ENCODE assay signal across 12 cellular contexts in genomic region chr13:21014666-21015170, GRCh38. TPM values are rescaled to one million over a fixed set of nuclear protein-coding genes. Genes with fewer than 3 reads are reported as not detected.
DNase-seq lines count a peak whose midpoint lies in the region; ATAC-seq, FAIRE-seq and TF ChIP-seq lines count a peak whose summit lies in the region.
"Had no signal": no experiment of that assay in that cellular context is flagged by ENCODE, and none has a peak within 500 bp of the region (broad histone marks: within the 10 kb centered on the region; RNA-seq: fewer than 3 reads in every experiment).

No MANE protein-coding gene starts in this region.

- H3K9me3 ChIP-seq in astrocyte (ENCODE audit: insufficient read depth, low read depth, low read length) = no peaks in the 10 kb centered on the region
- H3K9me3 ChIP-seq in kidney (ENCODE audit: control insufficient read depth in 1 of 2, low read length in 2 of 2) = no peaks in the 10 kb centered on the region
- no peaks in the 10 kb centered on the region for H3K9me3 ChIP-seq in smooth muscle cell (replicated peaks; ENCODE audit: low read depth)

- H3K27ac ChIP-seq in astrocyte (ENCODE audit: low read depth, low read length) = peak overlapping the region; percentile 90
- H3K27ac ChIP-seq in kidney (ENCODE audit: low read depth in 2 of 2, low read length in 2 of 2) = peak overlapping the region; percentile 70 to 82
- H3K27ac ChIP-seq in smooth muscle cell (ENCODE audit: low read depth) = peak overlapping the region; percentile 93

- H3K27me3 ChIP-seq in astrocyte (ENCODE audit: insufficient read depth, low read length) = no peaks in the 10 kb centered on the region
- no peaks in the 10 kb centered on the region for H3K27me3 ChIP-seq in smooth muscle cell (ENCODE audit: low read depth)

- no peak overlapping the region for H2AFZ ChIP-seq in astrocyte (ENCODE audit: low read depth, low read length)
- H2AFZ ChIP-seq in smooth muscle cell (ENCODE audit: low read depth) = no peak overlapping the region

- ATAC-seq in HG02970 (IDR thresholded peaks at IDR 0.05; ENCODE audit: low FRiP score, unreplicated experiment) = no peak
- no peak for ATAC-seq in GM18868 (IDR thresholded peaks at IDR 0.05; ENCODE audit: unreplicated experiment)
- ATAC-seq: left colon had no signal

- H3F3A ChIP-seq in smooth muscle cell (ENCODE audit: low read depth) = peaks cover 9% of the 10 kb centered on the region

- intact Hi-C loops in kidney (cut with DNase I) = no loop called here
- intact Hi-C loops in activated T-helper 1 cell treated with anti-CD3 and anti-CD28 coated beads, Interleukin-12 subunit alpha, Interleukin-12 subunit beta, Interleukin-2, Interleukin-4 antibody, amounts not matched to agents 30 ng/mL and 10 ng/mL and 1 ng/mL, durations not matched to agents 14 hours and 24 hours and 36 hours (cut with micrococcal nuclease) = loop anchor here (10.0 kb wide), 2 partner anchors 460 to 590 kb away; partner anchors contain the start of gene MICU2

- H3K9ac ChIP-seq in astrocyte (ENCODE audit: low read length) (peak overlapping the region; percentile 74), kidney (ENCODE audit: low read length in 2 of 2) (peak overlapping the region in 1 of 2 donors; percentile 2), smooth muscle cell (ENCODE audit: low read depth) (peak overlapping the region; percentile 69)

- H3K9me3 Mint-ChIP-seq in astrocyte (ENCODE audit: unreplicated experiment) = peaks cover 2% of the 10 kb centered on the region
- H3K9me3 Mint-ChIP-seq in activated T-helper 1 cell treated with anti-CD3 and anti-CD28 coated beads, Interleukin-12 subunit alpha, Interleukin-12 subunit beta, Interleukin-2, Interleukin-4 antibody, amounts not matched to agents 30 ng/mL and 10 ng/mL and 1 ng/mL, durations not matched to agents 14 hours and 24 hours and 36 hours = peaks cover 11% of the 10 kb centered on the region
- H3K9me3 Mint-ChIP-seq: activated T-helper 2 cell treated with anti-CD3 and anti-CD28 coated beads, Interferon-gamma antibody, Interleukin-2, Interleukin-4, amounts not matched to agents 10 μg/mL and 5 μg/mL and 100 μg/mL, durations not matched to agents 14 hours and 24 hours and 36 hours; stimulated activated naive CD8-positive, alpha-beta T cell treated with anti-CD3 and anti-CD28 coated beads, Interleukin-15, Interleukin-2, amounts not matched to agents 100 ng/mL and 50 ng/mL, for 24 hours had no signal

- H4K20me1 ChIP-seq in astrocyte (ENCODE audit: insufficient read depth, low read length) (peaks cover 69% of the 10 kb centered on the region), smooth muscle cell (ENCODE audit: low read depth) (peaks cover 99% of the 10 kb centered on the region)

- H3K4me3 ChIP-seq in astrocyte (ENCODE audit: insufficient read depth, low read depth, low read length) = peak overlapping the region; percentile 25
- H3K4me3 ChIP-seq in kidney (ENCODE audit: low read length in 2 of 2) = no peak overlapping the region
- no peak overlapping the region for H3K4me3 ChIP-seq in smooth muscle cell

- H3K4me1 ChIP-seq in astrocyte (ENCODE audit: insufficient read depth, low read length) (peaks cover 64% of the 10 kb centered on the region), kidney (ENCODE audit: control insufficient read depth in 1 of 2, insufficient read depth in 1 of 2, low read depth in 1 of 2, low read length in 2 of 2) (peaks cover 42 to 60% of the 10 kb centered on the region in 2 donors), smooth muscle cell (ENCODE audit: low read depth) (peaks cover 15% of the 10 kb centered on the region)

- H3K4me1 Mint-ChIP-seq in astrocyte (ENCODE audit: low read depth, unreplicated experiment) = peaks cover 61% of the 10 kb centered on the region
- H3K4me1 Mint-ChIP-seq in activated T-helper 1 cell treated with anti-CD3 and anti-CD28 coated beads, Interleukin-12 subunit alpha, Interleukin-12 subunit beta, Interleukin-2, Interleukin-4 antibody, amounts not matched to agents 30 ng/mL and 10 ng/mL and 1 ng/mL, durations not matched to agents 14 hours and 24 hours and 36 hours (ENCODE audit: low read depth) = peaks cover 35% of the 10 kb centered on the region

- peak overlapping the region; percentile 79 for H3K27ac Mint-ChIP-seq in astrocyte (ENCODE audit: unreplicated experiment)
- no peak overlapping the region for H3K27ac Mint-ChIP-seq in activated T-helper 1 cell treated with anti-CD3 and anti-CD28 coated beads, Interleukin-12 subunit alpha, Interleukin-12 subunit beta, Interleukin-2, Interleukin-4 antibody, amounts not matched to agents 30 ng/mL and 10 ng/mL and 1 ng/mL, durations not matched to agents 14 hours and 24 hours and 36 hours
- H3K27ac Mint-ChIP-seq: activated T-helper 2 cell treated with anti-CD3 and anti-CD28 coated beads, Interferon-gamma antibody, Interleukin-2, Interleukin-4, amounts not matched to agents 10 μg/mL and 5 μg/mL and 100 μg/mL, durations not matched to agents 14 hours and 24 hours and 36 hours; stimulated activated naive CD8-positive, alpha-beta T cell treated with anti-CD3 and anti-CD28 coated beads, Interleukin-15, Interleukin-2, amounts not matched to agents 100 ng/mL and 50 ng/mL, for 24 hours had no signal

- no peak for TF ChIP-seq CTCF in astrocyte (IDR thresholded peaks at IDR 0.05; ENCODE audit: insufficient read depth, low read depth, low read length)
- TF ChIP-seq CTCF in kidney (IDR thresholded peaks at IDR 0.05; ENCODE audit: borderline replicate concordance, extremely low read depth, insufficient read depth) = no peak
- TF ChIP-seq CTCF in smooth muscle cell (IDR thresholded peaks at IDR 0.05; ENCODE audit: borderline replicate concordance, insufficient read depth, poor library complexity, severe bottlenecking) = no peak

- peaks cover 9% of the 10 kb centered on the region for H3K36me3 Mint-ChIP-seq in astrocyte (ENCODE audit: low read depth, unreplicated experiment)
- peaks cover 9% of the 10 kb centered on the region for H3K36me3 Mint-ChIP-seq in activated T-helper 1 cell treated with anti-CD3 and anti-CD28 coated beads, Interleukin-12 subunit alpha, Interleukin-12 subunit beta, Interleukin-2, Interleukin-4 antibody, amounts not matched to agents 30 ng/mL and 10 ng/mL and 1 ng/mL, durations not matched to agents 14 hours and 24 hours and 36 hours (ENCODE audit: low read depth)

- WGBS in smooth muscle cell (ENCODE audit: low lambda C conversion rate) = 21% methylated on average over 6 of the region's 6 CpGs

- H3K4me3 Mint-ChIP-seq in astrocyte (ENCODE audit: unreplicated experiment) = peak overlapping the region; percentile 20
- H3K4me3 Mint-ChIP-seq in activated T-helper 1 cell treated with anti-CD3 and anti-CD28 coated beads, Interleukin-12 subunit alpha, Interleukin-12 subunit beta, Interleukin-2, Interleukin-4 antibody, amounts not matched to agents 30 ng/mL and 10 ng/mL and 1 ng/mL, durations not matched to agents 14 hours and 24 hours and 36 hours = no peak overlapping the region
- H3K4me3 Mint-ChIP-seq: stimulated activated naive CD8-positive, alpha-beta T cell treated with anti-CD3 and anti-CD28 coated beads, Interleukin-15, Interleukin-2, amounts not matched to agents 100 ng/mL and 50 ng/mL, for 24 hours had no signal

- H3K36me3 ChIP-seq in astrocyte (ENCODE audit: insufficient read depth, low read length) = no peaks in the 10 kb centered on the region
- no peaks in the 10 kb centered on the region for H3K36me3 ChIP-seq in kidney (ENCODE audit: control insufficient read depth in 1 of 2, insufficient read depth in 2 of 2, low read length in 2 of 2)
- H3K36me3 ChIP-seq in smooth muscle cell (ENCODE audit: low read depth) = no peaks in the 10 kb centered on the region

- no peaks in the 10 kb centered on the region for H3K27me3 Mint-ChIP-seq in astrocyte (ENCODE audit: low read depth, unreplicated experiment)
- no peaks in the 10 kb centered on the region for H3K27me3 Mint-ChIP-seq in activated T-helper 1 cell treated with anti-CD3 and anti-CD28 coated beads, Interleukin-12 subunit alpha, Interleukin-12 subunit beta, Interleukin-2, Interleukin-4 antibody, amounts not matched to agents 30 ng/mL and 10 ng/mL and 1 ng/mL, durations not matched to agents 14 hours and 24 hours and 36 hours (ENCODE audit: insufficient read depth)
- H3K27me3 Mint-ChIP-seq: stimulated activated naive CD8-positive, alpha-beta T cell treated with anti-CD3 and anti-CD28 coated beads, Interleukin-15, Interleukin-2, amounts not matched to agents 100 ng/mL and 50 ng/mL, for 24 hours had no signal

- H3K79me2 ChIP-seq in astrocyte (ENCODE audit: insufficient read depth, low read length) = peaks cover 86% of the 10 kb centered on the region
- H3K79me2 ChIP-seq in smooth muscle cell (ENCODE audit: low read depth) = peaks cover 82% of the 10 kb centered on the region

- H3K4me2 ChIP-seq in astrocyte (ENCODE audit: low read length) = peak overlapping the region; percentile 76
- H3K4me2 ChIP-seq in smooth muscle cell = peak overlapping the region; percentile 71

- FAIRE-seq in astrocyte (lab: Jason Lieb, UNC) (peak; percentile 47), kidney (lab: Jason Lieb, UNC) (no peak)
- FAIRE-seq: GM18507 had no signal

- DNase-seq in H4 (ENCODE audit: low spot score) (peak; percentile 82), astrocyte (ENCODE audit: low read depth) (peak; percentile 86), kidney (peak; percentile 79), smooth muscle cell (lab: John Stamatoyannopoulos, UW; ENCODE audit: unreplicated experiment) (no peak), iPS-NIHi11 (ENCODE audit: low spot score) (no peak)
- DNase-seq in activated T-helper 1 cell treated with anti-CD3 and anti-CD28 coated beads, Interleukin-12 subunit alpha, Interleukin-12 subunit beta, Interleukin-2, Interleukin-4 antibody, amounts not matched to agents 30 ng/mL and 10 ng/mL and 1 ng/mL, durations not matched to agents 14 hours and 24 hours and 36 hours (ENCODE audit: low spot score) = no peak
- DNase-seq: left colon had no signal

RNA-seq across cellular contexts. Expression of gene LATS2, which starts 46.7 kb away (rescaled TPM):
- 2.7 and 3.9 TPM in 2 replicates for total RNA-seq in H4 (2014; rRNA removed; shearing (Covaris generic))
- 46.3 and 46.7 TPM in 2 replicates for total RNA-seq in astrocyte
- total RNA-seq in kidney = 26.3 TPM
- 5.5 TPM for polyA plus RNA-seq in kidney (ENCODE audit: insufficient read depth, low read depth, low replicate concordance)
- 20.8 and 26.4 TPM in 2 replicates for total RNA-seq in smooth muscle cell
- 6.9 and 8.9 TPM in 2 replicates for polyA plus RNA-seq in smooth muscle cell
- 2.2 and 2.5 TPM in 2 replicates for total RNA-seq in activated T-helper 1 cell treated with anti-CD3 and anti-CD28 coated beads, Interleukin-12 subunit alpha, Interleukin-12 subunit beta, Interleukin-2, Interleukin-4 antibody, amounts not matched to agents 30 ng/mL and 10 ng/mL and 1 ng/mL, durations not matched to agents 14 hours and 24 hours and 36 hours

Comparison
In these comparisons a context has a peak if more than half of its experiments do, and no peak if none do; other contexts are left out.
1. DNase-seq: peak in H4 (single experiment), astrocyte (single experiment) and kidney (single experiment); none in smooth muscle cell (single experiment), activated T-helper 1 cell treated with anti-CD3 and anti-CD28 coated beads, Interleukin-12 subunit alpha, Interleukin-12 subunit beta, Interleukin-2, Interleukin-4 antibody, amounts not matched to agents 30 ng/mL and 10 ng/mL and 1 ng/mL, durations not matched to agents 14 hours and 24 hours and 36 hours (single experiment) and iPS-NIHi11 (single experiment).
2. Peak in every context shown above with its lines, with median percentiles within 50 percentile points of each other: H3K27ac ChIP-seq.